Comparison of ENCODE assay signal across 29 cellular contexts in the genomic region with DNA sequence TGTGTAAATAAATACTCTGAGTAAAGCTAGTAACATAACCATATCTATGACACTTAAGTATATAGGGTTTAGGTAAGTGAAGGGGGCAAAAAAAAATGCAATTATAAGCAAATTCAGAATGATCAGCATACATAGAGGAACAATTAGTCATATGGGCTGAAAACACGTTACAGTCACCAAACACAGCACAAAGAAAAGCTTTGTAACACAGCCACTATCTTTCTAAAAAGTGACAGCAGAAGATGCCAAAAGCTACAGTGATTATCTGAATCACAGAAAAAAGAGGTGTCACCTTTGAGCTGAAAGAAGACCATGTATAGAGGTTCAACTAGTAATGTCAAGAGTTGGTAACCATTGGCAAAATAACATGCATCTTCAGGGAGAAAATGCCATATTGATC.
"Had no signal": no experiment of that assay in that cellular context is flagged by ENCODE, and none has a peak within 500 bp of the region (broad histone marks: within the 10 kb centered on the region; RNA-seq: fewer than 3 reads in every experiment).

No MANE protein-coding gene starts in this region.

- H3K4me3 ChIP-seq: coronary artery, dorsolateral prefrontal cortex, gastrocnemius medialis, heart left ventricle had no signal

- DNase-seq: activated B cell treated with CpG ODN at 0.5 μM for 24 hours; activated CD4-positive, alpha-beta T cell treated with anti-CD3 and anti-CD28 coated beads for 48 hours; activated CD4-positive, alpha-beta T cell treated with anti-CD3 and anti-CD28 coated beads, Interleukin-2, amount 50 U/mL, for 1 hour; activated CD4-positive, alpha-beta T cell treated with anti-CD3 and anti-CD28 coated beads, Interleukin-2, amount 50 U/mL, for 48 hours; activated CD8-positive, alpha-beta memory T cell treated with anti-CD3 and anti-CD28 coated beads for 24 hours; activated CD8-positive, alpha-beta T cell treated with anti-CD3 and anti-CD28 coated beads for 36 hours; activated effector memory CD4-positive, alpha-beta T cell treated with Interleukin-2 at 50 U/mL for 16 hours; activated gamma-delta T cell treated with Interleukin-2 at 50 U/mL for 16 hours; activated naive CD4-positive, alpha-beta T cell treated with anti-CD3 and anti-CD28 coated beads, Interleukin-2, amount 50 U/mL, for 16 hours; activated naive CD4-positive, alpha-beta T cell treated with Interleukin-2 at 50 U/mL for 16 hours; activated T-cell treated with anti-CD3 and anti-CD28 coated beads, Interleukin-2, amount 50 U/mL, for 4 hours; amniotic stem cell; brain microvascular endothelial cell; dorsolateral prefrontal cortex; effector memory CD4-positive, alpha-beta T cell; endodermal cell; foreskin fibroblast; gastrocnemius medialis; glutamatergic neuron; heart left ventricle; T-helper 17 cell; T1000; WERI-Rb-1 had no signal

- ATAC-seq: activated CD4-positive, CD25-positive, alpha-beta regulatory T cell treated with anti-CD3 and anti-CD28 coated beads, Interleukin-2, amount 50 U/mL, for 24 hours; activated CD8-positive, alpha-beta T cell treated with anti-CD3 and anti-CD28 coated beads for 36 hours; activated T-cell treated with anti-CD3 and anti-CD28 coated beads, Interleukin-2, amount 50 U/mL, for 4 hours; activated T-helper 17 cell treated with anti-CD3 and anti-CD28 coated beads, Interleukin-2, amount 50 U/mL, for 72 hours; esophagus mucosa; gastrocnemius medialis; heart left ventricle; T-helper 17 cell had no signal

- H3K27ac ChIP-seq: brain microvascular endothelial cell, coronary artery, gastrocnemius medialis, heart left ventricle, WERI-Rb-1 had no signal

- H3K9me3 ChIP-seq: gastrocnemius medialis, heart left ventricle had no signal

- H3K36me3 ChIP-seq: brain microvascular endothelial cell, gastrocnemius medialis, heart left ventricle, WERI-Rb-1 had no signal

- FAIRE-seq: astrocyte, bronchial epithelial cell had no signal

- H3K27me3 ChIP-seq: brain microvascular endothelial cell, dorsolateral prefrontal cortex, gastrocnemius medialis, heart left ventricle had no signal

- H3K4me1 ChIP-seq: gastrocnemius medialis had no signal
